ENCODE assay signal across 20 cellular contexts in genomic region chr1:54222711-54223110, GRCh38. TPM values are rescaled to one million over a fixed set of nuclear protein-coding genes. Genes with fewer than 3 reads are reported as not detected.
DNase-seq lines count a peak whose midpoint lies in the region; ATAC-seq and TF ChIP-seq lines count a peak whose summit lies in the region.
"Had no signal": no experiment of that assay in that cellular context is flagged by ENCODE, and none has a peak within 500 bp of the region (broad histone marks: within the 10 kb centered on the region; RNA-seq: fewer than 3 reads in every experiment).

No MANE protein-coding gene starts in this region.

- peak overlapping the region; percentile 26 for H3K27ac Mint-ChIP-seq in stimulated activated naive CD8-positive, alpha-beta T cell treated with anti-CD3 and anti-CD28 coated beads, Interleukin-15, Interleukin-2, amounts not matched to agents 100 ng/mL and 50 ng/mL, for 24 hours
- H3K27ac Mint-ChIP-seq in stimulated activated naive CD8-positive, alpha-beta T cell treated with anti-CD3 and anti-CD28 coated beads, Interleukin-15, amount 100 ng/mL, for 72 hours = no peak overlapping the region
- H3K27ac Mint-ChIP-seq in glutamatergic neuron (ENCODE audit: unreplicated experiment) = peak overlapping the region; percentile 41

- no peaks in the 10 kb centered on the region for H3K9me3 Mint-ChIP-seq in stimulated activated naive CD8-positive, alpha-beta T cell treated with anti-CD3 and anti-CD28 coated beads, Interleukin-15, Interleukin-2, amounts not matched to agents 100 ng/mL and 50 ng/mL, for 24 hours
- no peaks in the 10 kb centered on the region for H3K9me3 Mint-ChIP-seq in stimulated activated naive CD8-positive, alpha-beta T cell treated with anti-CD3 and anti-CD28 coated beads, Interleukin-15, amount 100 ng/mL, for 72 hours
- H3K9me3 Mint-ChIP-seq in glutamatergic neuron (ENCODE audit: unreplicated experiment) = peaks cover 49% of the 10 kb centered on the region
- H3K9me3 Mint-ChIP-seq: activated CD4-positive, alpha-beta T cell treated with anti-CD3 and anti-CD28 coated beads, Interleukin-2, amount 10 ng/mL, durations not matched to agents 24 days and 14 days had no signal

- H3K4me1 Mint-ChIP-seq in stimulated activated naive CD8-positive, alpha-beta T cell treated with anti-CD3 and anti-CD28 coated beads, Interleukin-15, Interleukin-2, amounts not matched to agents 100 ng/mL and 50 ng/mL, for 24 hours (ENCODE audit: low read depth) = peaks cover 8% of the 10 kb centered on the region
- peaks cover 25% of the 10 kb centered on the region for H3K4me1 Mint-ChIP-seq in stimulated activated naive CD8-positive, alpha-beta T cell treated with anti-CD3 and anti-CD28 coated beads, Interleukin-15, amount 100 ng/mL, for 72 hours
- peaks cover 52% of the 10 kb centered on the region for H3K4me1 Mint-ChIP-seq in glutamatergic neuron (ENCODE audit: low read depth, unreplicated experiment)

- no peak for TF ChIP-seq CTCF in glutamatergic neuron (IDR thresholded peaks at IDR 0.05; ENCODE audit: partially characterized antibody, unreplicated experiment)

- no peak overlapping the region for H3K4me3 Mint-ChIP-seq in stimulated activated naive CD8-positive, alpha-beta T cell treated with anti-CD3 and anti-CD28 coated beads, Interleukin-15, Interleukin-2, amounts not matched to agents 100 ng/mL and 50 ng/mL, for 24 hours
- H3K4me3 Mint-ChIP-seq in stimulated activated naive CD8-positive, alpha-beta T cell treated with anti-CD3 and anti-CD28 coated beads, Interleukin-15, amount 100 ng/mL, for 72 hours = no peak overlapping the region
- H3K4me3 Mint-ChIP-seq in glutamatergic neuron (ENCODE audit: unreplicated experiment) = no peak overlapping the region
- H3K4me3 Mint-ChIP-seq: activated CD4-positive, alpha-beta T cell treated with anti-CD3 and anti-CD28 coated beads, Interleukin-2, amount 10 ng/mL, durations not matched to agents 24 days and 14 days had no signal

- no peak for ATAC-seq in stimulated activated naive CD8-positive, alpha-beta T cell treated with anti-CD3 and anti-CD28 coated beads, Interleukin-15, amount 100 ng/mL, for 72 hours
- ATAC-seq in GM19324 (IDR thresholded peaks at IDR 0.05; ENCODE audit: low FRiP score, unreplicated experiment) (no peak), GM21526 (IDR thresholded peaks at IDR 0.05; ENCODE audit: low FRiP score, unreplicated experiment) (no peak)
- ATAC-seq: esophagus mucosa; Right ventricle myocardium inferior; stimulated activated naive CD8-positive, alpha-beta T cell treated with anti-CD3 and anti-CD28 coated beads, Interleukin-15, Interleukin-2, amounts not matched to agents 100 U/mL and 50 U/mL, for 24 hours had no signal

- peaks cover 43% of the 10 kb centered on the region for H3K36me3 Mint-ChIP-seq in stimulated activated naive CD8-positive, alpha-beta T cell treated with anti-CD3 and anti-CD28 coated beads, Interleukin-15, Interleukin-2, amounts not matched to agents 100 ng/mL and 50 ng/mL, for 24 hours (ENCODE audit: low read depth)
- H3K36me3 Mint-ChIP-seq in glutamatergic neuron (ENCODE audit: unreplicated experiment) = peaks cover 7% of the 10 kb centered on the region

- peak; percentile 28 for DNase-seq in NCI-H2171 treated with DMSO at 0.1 percent for 48 hours (lab: John Stamatoyannopoulos, UW)
- no peak for DNase-seq in NCI-H2171 (lab: John Stamatoyannopoulos, UW)
- no peak for DNase-seq in stimulated activated naive CD8-positive, alpha-beta T cell treated with anti-CD3 and anti-CD28 coated beads, Interleukin-15, amount 100 ng/mL, for 72 hours
- no peak for DNase-seq in glutamatergic neuron
- DNase-seq in epidermal melanocyte (ENCODE audit: insufficient read length, low spot score) = no peak
- DNase-seq: activated CD4-positive, alpha-beta T cell treated with anti-CD3 and anti-CD28 coated beads, Interleukin-2, amount 10 ng/mL, durations not matched to agents 24 days and 14 days; activated gamma-delta T cell treated with Interleukin-2 at 50 U/mL for 16 hours; aorta; COR-L47; foreskin melanocyte; NCI-H1092; NCI-H187 treated with DMSO at 0.1 percent for 48 hours; NCI-H345; stimulated activated CD4-positive, alpha-beta T cell treated with anti-CD3 and anti-CD28 coated beads, Interleukin-2, amount 100 ng/mL, for 48 hours; stimulated activated naive CD8-positive, alpha-beta T cell treated with anti-CD3 and anti-CD28 coated beads, Interleukin-15, Interleukin-2, amounts not matched to agents 100 U/mL and 50 U/mL, for 24 hours had no signal

- H3K27me3 Mint-ChIP-seq in stimulated activated naive CD8-positive, alpha-beta T cell treated with anti-CD3 and anti-CD28 coated beads, Interleukin-15, Interleukin-2, amounts not matched to agents 100 ng/mL and 50 ng/mL, for 24 hours = no peaks in the 10 kb centered on the region
- no peaks in the 10 kb centered on the region for H3K27me3 Mint-ChIP-seq in stimulated activated naive CD8-positive, alpha-beta T cell treated with anti-CD3 and anti-CD28 coated beads, Interleukin-15, amount 100 ng/mL, for 72 hours
- peaks cover 52% of the 10 kb centered on the region for H3K27me3 Mint-ChIP-seq in glutamatergic neuron (ENCODE audit: unreplicated experiment)
- H3K27me3 Mint-ChIP-seq: activated CD4-positive, alpha-beta T cell treated with anti-CD3 and anti-CD28 coated beads, Interleukin-2, amount 10 ng/mL, durations not matched to agents 24 days and 14 days had no signal

RNA-seq across cellular contexts. Expression of gene MRPL37, which starts 22.7 kb away (rescaled TPM):
- total RNA-seq in glutamatergic neuron (ENCODE audit: unreplicated experiment) = 50.9 TPM

RNA-seq across cellular contexts. Expression of gene CYB5RL, which starts 22.9 kb away (rescaled TPM):
- 6.8 TPM for total RNA-seq in glutamatergic neuron (ENCODE audit: unreplicated experiment)

Comparison
In these comparisons a context has a peak if more than half of its experiments do, and no peak if none do; other contexts are left out.
1. H3K27ac Mint-ChIP-seq: peak in stimulated activated naive CD8-positive, alpha-beta T cell treated with anti-CD3 and anti-CD28 coated beads, Interleukin-15, Interleukin-2, amounts not matched to agents 100 ng/mL and 50 ng/mL, for 24 hours (single experiment) and glutamatergic neuron (single experiment); none in stimulated activated naive CD8-positive, alpha-beta T cell treated with anti-CD3 and anti-CD28 coated beads, Interleukin-15, amount 100 ng/mL, for 72 hours (0 of 2).